In genomic region chr4:92303621-92304027, GRCh38 we compare ENCODE assay signal across 9 cellular contexts. TPM values are rescaled to one million over a fixed set of nuclear protein-coding genes. Genes with fewer than 3 reads are reported as not detected.
DNase-seq lines count a peak whose midpoint lies in the region; ATAC-seq and TF ChIP-seq lines count a peak whose summit lies in the region.
"Had no signal": no experiment of that assay in that cellular context is flagged by ENCODE, and none has a peak within 500 bp of the region (broad histone marks: within the 10 kb centered on the region; RNA-seq: fewer than 3 reads in every experiment).

Gene GRID2, plus strand, starts transcription at chr4:92303966.

- no peak for ATAC-seq in natural killer cell
- ATAC-seq in HG02884 (IDR thresholded peaks at IDR 0.05; ENCODE audit: unreplicated experiment): no peak
- ATAC-seq in HG03439 (IDR thresholded peaks at IDR 0.05; ENCODE audit: unreplicated experiment): no peak

- WGBS in esophagus muscularis mucosa: under 1% methylated on average over 26 of the region's 29 CpGs

- no peak within 1 kb of the TSS for H3K27ac ChIP-seq in esophagus muscularis mucosa (replicated peaks in 1 of 4)

- H3K27me3 Mint-ChIP-seq in neural crest cell (ENCODE audit: low read depth) (peaks cover 55% of the 10 kb centered on the region), natural killer cell (ENCODE audit: low read depth in 2 of 2) (peaks cover 6 to 13% of the 10 kb centered on the region in 2 donors)

- intact Hi-C loops in esophagus muscularis mucosa (cut with DNase I) (no loop called here), natural killer cell (cut with micrococcal nuclease) (no loop called here)

- no peaks in the 10 kb centered on the region for H3K9me3 Mint-ChIP-seq in neural crest cell
- peaks cover 7 to 8% of the 10 kb centered on the region in 2 donors for H3K9me3 Mint-ChIP-seq in natural killer cell

- DNase-seq in Caki2 (ENCODE audit: low read depth): peak; percentile 32
- DNase-seq in NCI-H2171 treated with DMSO at 0.1 percent for 48 hours (lab: John Stamatoyannopoulos, UW): peak; percentile 75
- DNase-seq in esophagus muscularis mucosa (ENCODE audit: extremely low spot score): no peak
- DNase-seq in neural crest cell (ENCODE audit: low read depth, low spot score): peak; percentile 36
- DNase-seq in natural killer cell: no peak
- DNase-seq in activated CD8-positive, alpha-beta memory T cell treated with anti-CD3 and anti-CD28 coated beads for 24 hours: no peak
- DNase-seq: activated CD4-positive, alpha-beta T cell treated with anti-CD3 and anti-CD28 coated beads, Interleukin-2, amount 50 U/mL, for 4 hours had no signal

- no peaks in the 10 kb centered on the region for H3K9me3 ChIP-seq in esophagus muscularis mucosa

- TF ChIP-seq POLR2A in esophagus muscularis mucosa (IDR thresholded peaks at IDR 0.05; ENCODE audit: low read depth): no peak

- peak within 1 kb of the TSS; percentile 24 to 54 (median 40) for H3K4me3 ChIP-seq in esophagus muscularis mucosa

- H3K27ac Mint-ChIP-seq in neural crest cell (ENCODE audit: unreplicated experiment): no peak within 1 kb of the TSS
- H3K27ac Mint-ChIP-seq in natural killer cell: no peak within 1 kb of the TSS

- H3K4me3 Mint-ChIP-seq in neural crest cell: peak within 1 kb of the TSS; percentile 89
- no peak within 1 kb of the TSS for H3K4me3 Mint-ChIP-seq in natural killer cell

- in situ Hi-C loops in Caki2 (cut with HindIII; ENCODE audit: low pct_unique_long_range_greater_than_20kb, low sequenced_read_pairs): no loop called here

- H3K27me3 ChIP-seq in esophagus muscularis mucosa: peaks cover 0 to 66% (median 12%) of the 10 kb centered on the region in 4 donors

- H3K36me3 Mint-ChIP-seq in neural crest cell (ENCODE audit: low read depth) (no peaks in the 10 kb centered on the region), natural killer cell (peaks cover 8% of the 10 kb centered on the region)

- no peak for TF ChIP-seq CTCF in esophagus muscularis mucosa (IDR thresholded peaks at IDR 0.05)
- TF ChIP-seq CTCF in neural crest cell (conservative IDR thresholded peaks at IDR 0.05): no peak
- no peak for TF ChIP-seq CTCF in natural killer cell (IDR thresholded peaks at IDR 0.05)

- TF ChIP-seq EP300 in esophagus muscularis mucosa (IDR thresholded peaks at IDR 0.05): no peak

- no peaks in the 10 kb centered on the region for H3K36me3 ChIP-seq in esophagus muscularis mucosa

- H3K4me1 Mint-ChIP-seq in neural crest cell: peaks cover 49% of the 10 kb centered on the region
- no peaks in the 10 kb centered on the region for H3K4me1 Mint-ChIP-seq in natural killer cell

- H3K4me1 ChIP-seq in esophagus muscularis mucosa: peaks cover 23 to 30% (median 28%) of the 10 kb centered on the region in 4 donors

RNA-seq across cellular contexts. Expression of gene GRID2, which starts in this region (rescaled TPM):
- not detected in 2 replicates for total RNA-seq in Caki2 (2014; rRNA removed; shearing (Covaris generic); ENCODE audit: low replicate concordance)
- total RNA-seq in esophagus muscularis mucosa (under 1 TPM in 2 of 4 donors, not detected in 2; 0.06 to 0.17 TPM), neural crest cell (1.3 TPM in 2 replicates), natural killer cell (not detected)

Comparison
In these comparisons a context has a peak if more than half of its experiments do, and no peak if none do; other contexts are left out.
1. Peak in DNase-seq in Caki2; RNA of the gene not detected or under 1 TPM.
2. DNase-seq: peak in NCI-H2171 treated with DMSO at 0.1 percent for 48 hours (single experiment) and neural crest cell (single experiment); none in esophagus muscularis mucosa (single experiment), natural killer cell (single experiment) and activated CD8-positive, alpha-beta memory T cell treated with anti-CD3 and anti-CD28 coated beads for 24 hours (single experiment).